In the genomic region with DNA sequence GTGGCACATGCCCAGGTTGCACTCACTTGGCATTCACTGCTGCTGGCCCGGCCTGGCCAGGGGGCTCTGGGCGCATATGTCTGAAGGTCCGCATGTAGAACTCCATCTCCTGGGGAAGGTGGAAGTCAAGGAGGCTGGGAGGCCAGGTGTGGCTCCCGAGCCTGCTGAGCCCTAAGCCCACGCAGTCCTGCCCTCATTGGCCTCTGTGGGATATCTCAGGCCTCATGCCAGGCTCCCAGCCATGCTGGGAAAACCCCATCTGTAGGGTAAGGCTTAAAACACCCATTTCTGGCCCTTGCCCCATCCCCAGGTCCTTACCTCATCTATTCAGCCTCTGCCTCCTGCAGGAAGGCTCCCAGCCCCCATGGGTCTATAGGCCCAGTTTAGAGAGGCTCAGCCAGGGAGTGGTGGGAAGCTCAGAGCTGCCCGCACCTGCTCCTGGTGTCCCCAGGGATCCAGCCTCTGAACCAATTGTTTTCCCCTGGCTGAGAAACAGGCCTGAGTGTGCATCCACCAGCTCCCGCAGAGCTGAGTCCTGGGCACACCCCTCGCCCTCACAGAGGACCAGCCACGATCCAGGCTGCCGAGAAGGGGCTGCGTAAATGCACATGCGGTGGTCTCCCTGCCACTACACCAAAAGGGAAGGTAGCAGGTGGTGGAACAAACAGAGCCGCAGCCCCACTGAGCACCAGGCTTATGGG, we compare ENCODE assay signal across 8 cellular contexts. TPM values are rescaled to one million over a fixed set of nuclear protein-coding genes. Genes with fewer than 3 reads are reported as not detected.
DNase-seq lines count a peak whose midpoint lies in the region; ATAC-seq and TF ChIP-seq lines count a peak whose summit lies in the region.

No MANE protein-coding gene starts in this region.

- H3K36me3 ChIP-seq in psoas muscle (ENCODE audit: insufficient read depth in 1 of 2, low read depth in 1 of 2) (no peaks in the 10 kb centered on the region), brain microvascular endothelial cell (replicated peaks) (no peaks in the 10 kb centered on the region)

- H3K4me3 ChIP-seq in psoas muscle (peak overlapping the region; percentile 18), brain microvascular endothelial cell (ENCODE audit: low read depth, low read length) (no peak overlapping the region)

- peak; percentile 25 for DNase-seq in EH (ENCODE audit: low read depth)
- DNase-seq in NCI-H2171 treated with DMSO at 0.1 percent for 48 hours (lab: John Stamatoyannopoulos, UW), result peak; percentile 93
- peak; percentile 64 for DNase-seq in ecto neural progenitor cell (ENCODE audit: low spot score)
- DNase-seq in psoas muscle, result peak in 1 of 2 donors; percentile 44
- DNase-seq in brain microvascular endothelial cell, result no peak
- DNase-seq in Ammon's horn (ENCODE audit: low spot score), result no peak

- intact Hi-C loops in psoas muscle (cut with DNase I), result no loop called here

- WGBS in psoas muscle, 3 donors, result 56 to 67% (median 65%) methylated on average over 13 of the region's 13 CpGs

- peaks cover 44% of the 10 kb centered on the region for H3K4me1 ChIP-seq in psoas muscle

- ATAC-seq in psoas muscle (no peak), GM19395 (IDR thresholded peaks at IDR 0.05; ENCODE audit: unreplicated experiment) (no peak), GM21723 (IDR thresholded peaks at IDR 0.05; ENCODE audit: unreplicated experiment) (no peak)

- no peaks in the 10 kb centered on the region for H3K9me3 ChIP-seq in psoas muscle

- TF ChIP-seq CTCF in psoas muscle (IDR thresholded peaks at IDR 0.05) (no peak), brain microvascular endothelial cell (IDR thresholded peaks at IDR 0.05; ENCODE audit: low read depth, low read length, missing control alignments) (no peak)

- H3K27me3 ChIP-seq in psoas muscle (ENCODE audit: insufficient read depth in 3 of 3, low read length in 2 of 3) (peaks cover 0 to 5% (median 4%) of the 10 kb centered on the region in 3 donors), brain microvascular endothelial cell (replicated peaks) (peaks cover 4% of the 10 kb centered on the region)

- H3K27ac ChIP-seq in psoas muscle (peak overlapping the region; percentile 23), brain microvascular endothelial cell (no peak overlapping the region)

- in situ Hi-C loops in brain microvascular endothelial cell (cut with HindIII; ENCODE audit: low pct_ligation_motif_present, low sequenced_read_pairs), result no loop called here

RNA-seq across cellular contexts. Expression of a gene that starts 2.3 kb away (rescaled TPM):
- total RNA-seq in psoas muscle, result 10 to 100 TPM; 14.8 to 36.4 (median 25.7) TPM
- polyA plus RNA-seq in psoas muscle, result 10 to 100 TPM in 2 of 3 donors, 1 to 10 TPM in 1; 5.3 to 21.4 (median 17.0) TPM

RNA-seq across cellular contexts. Expression of a gene that starts 20.7 kb away (rescaled TPM):
- 10 to 100 TPM in 1 of 4 donors, 1 to 10 TPM in 3; 5.8 to 11.0 (median 6.9) TPM for total RNA-seq in psoas muscle
- 1 to 10 TPM; 1.7 to 5.0 (median 2.9) TPM for polyA plus RNA-seq in psoas muscle

RNA-seq across cellular contexts. Expression of a gene that starts 35.3 kb away (rescaled TPM):
- total RNA-seq in psoas muscle, result under 1 TPM; 0.16 to 0.71 (median 0.39) TPM
- polyA plus RNA-seq in psoas muscle, result under 1 TPM; 0.11 to 0.35 (median 0.17) TPM

Comparison
In these comparisons a context has a peak if more than half of its experiments do, and no peak if none do; other contexts are left out.
1. DNase-seq: peak in EH (single experiment), NCI-H2171 treated with DMSO at 0.1 percent for 48 hours (single experiment) and ecto neural progenitor cell (single experiment); none in brain microvascular endothelial cell (single experiment) and Ammon's horn (single experiment).